In the genomic region with DNA sequence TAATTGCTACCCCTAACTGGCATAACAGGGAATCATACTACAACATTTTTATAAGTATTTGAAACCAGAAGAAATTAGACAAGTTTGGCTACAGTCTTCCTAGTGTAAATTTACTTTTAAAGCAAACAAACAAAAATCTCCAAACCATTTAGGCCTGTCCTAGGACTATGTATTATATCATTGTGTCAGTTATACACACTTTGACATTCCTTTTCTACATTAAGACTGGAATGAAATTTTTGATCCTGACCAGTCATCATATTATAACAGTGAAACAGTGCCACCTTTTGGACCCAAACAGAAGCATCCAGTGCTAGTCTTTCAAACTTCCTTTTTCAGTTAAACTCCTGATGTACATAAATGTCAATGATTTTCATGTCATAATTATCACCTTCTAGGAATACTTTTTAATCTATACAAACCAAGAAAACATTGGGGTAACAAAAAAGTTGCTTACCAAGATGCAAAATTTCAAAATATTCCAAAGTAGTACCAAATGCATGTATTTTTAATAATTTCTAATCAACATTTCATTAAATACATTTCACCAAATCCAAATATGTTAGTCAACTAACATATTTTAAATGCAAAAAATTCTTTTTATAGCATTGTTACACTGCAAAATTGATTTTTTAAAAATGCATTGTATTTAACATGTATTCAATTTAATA, we compare ENCODE assay signal across 8 cellular contexts.
DNase-seq lines count a peak whose midpoint lies in the region; ATAC-seq and TF ChIP-seq lines count a peak whose summit lies in the region.

No MANE protein-coding gene starts in this region.

- no peaks in the 10 kb centered on the region for H3K4me1 ChIP-seq in Loucy (ENCODE audit: insufficient read depth, low read length, poor library complexity, severe bottlenecking)
- H3K4me1 ChIP-seq in esophagus squamous epithelium, result no peaks in the 10 kb centered on the region
- peaks cover 0 to 2% of the 10 kb centered on the region in 2 donors for H3K4me1 ChIP-seq in neuronal stem cell (ENCODE audit: control insufficient read depth in 2 of 2, insufficient read depth in 1 of 2, low read depth in 1 of 2, low read length in 2 of 2)

- H3K4me2 ChIP-seq in Loucy (ENCODE audit: low read depth, low read length, poor library complexity, severe bottlenecking) (no peak overlapping the region), neuronal stem cell (ENCODE audit: insufficient read depth, low read length, poor library complexity, severe bottlenecking) (no peak overlapping the region)

- H3K27ac ChIP-seq in RWPE1, result no peak overlapping the region
- no peak overlapping the region for H3K27ac ChIP-seq in esophagus squamous epithelium
- H3K27ac ChIP-seq in neuronal stem cell (replicated peaks; ENCODE audit: low read length), result no peak overlapping the region

- POLR2A ChIA-PET in RWPE1 (lab: Yijun Ruan, JAX; ENCODE audit: low non-redundant PET), result no interaction called here

- H3K23ac ChIP-seq in neuronal stem cell (ENCODE audit: low read depth, low read length, poor library complexity), result no peak overlapping the region

- intact Hi-C loops in esophagus squamous epithelium (cut with DNase I), result loop anchor here (5.0 kb wide), 1 partner anchor 394 kb away; the partner anchor contains the start of gene LRRN3

- H3K9ac ChIP-seq in Loucy (ENCODE audit: low read depth, low read length, poor library complexity, severe bottlenecking), result no peak overlapping the region
- H3K9ac ChIP-seq in neuronal stem cell (ENCODE audit: low read depth, low read length, poor library complexity), result no peak overlapping the region

- CTCF ChIA-PET in RWPE1 (lab: Yijun Ruan, JAX), result no interaction called here

- H2BK15ac ChIP-seq in neuronal stem cell (ENCODE audit: low read length), result no peak overlapping the region

- H4K8ac ChIP-seq in neuronal stem cell (ENCODE audit: low read depth, low read length), result no peak overlapping the region

- no peak overlapping the region for H2AFZ ChIP-seq in Loucy (ENCODE audit: low read length)
- no peak overlapping the region for H2AFZ ChIP-seq in neuronal stem cell (ENCODE audit: low read length)

- no peak overlapping the region for H2AK5ac ChIP-seq in neuronal stem cell (ENCODE audit: low read depth, low read length)

- H3K79me2 ChIP-seq in Loucy (ENCODE audit: insufficient read depth, low read length), result no peaks in the 10 kb centered on the region

- no peaks in the 10 kb centered on the region for H4K20me1 ChIP-seq in Loucy (ENCODE audit: insufficient read depth, low read length, poor library complexity, severe bottlenecking)

- H3K79me1 ChIP-seq in neuronal stem cell (ENCODE audit: low read depth, low read length), result no peaks in the 10 kb centered on the region

- no peaks in the 10 kb centered on the region for H3K27me3 ChIP-seq in Loucy (ENCODE audit: insufficient read depth, low read length, poor library complexity, severe bottlenecking)
- no peaks in the 10 kb centered on the region for H3K27me3 ChIP-seq in esophagus squamous epithelium
- H3K27me3 ChIP-seq in neuronal stem cell (ENCODE audit: control insufficient read depth in 3 of 3, insufficient read depth in 3 of 3, low read depth in 1 of 3, low read length in 3 of 3), result no peaks in the 10 kb centered on the region

- ATAC-seq in GM21529 (IDR thresholded peaks at IDR 0.05; ENCODE audit: unreplicated experiment), result peak; percentile 76

- H4K91ac ChIP-seq in neuronal stem cell (ENCODE audit: low read depth, low read length, poor library complexity), result no peak overlapping the region

- H3K18ac ChIP-seq in neuronal stem cell (ENCODE audit: low read length), result no peak overlapping the region

- TF ChIP-seq CTCF in Loucy (conservative IDR thresholded peaks at IDR 0.05; ENCODE audit: low read length) (peak; percentile 93), RWPE1 (conservative IDR thresholded peaks at IDR 0.05; ENCODE audit: low read depth) (peak; percentile 87), esophagus squamous epithelium (IDR thresholded peaks at IDR 0.05) (peak in 5 of 6 experiments; percentile 54 to 73 (median 61))

- H3K4ac ChIP-seq in neuronal stem cell (ENCODE audit: low read length), result no peak overlapping the region

- no peak overlapping the region for H2BK5ac ChIP-seq in neuronal stem cell (ENCODE audit: low read length)

- DNase-seq in DMS79 treated with DMSO at 0.1 percent for 48 hours (lab: John Stamatoyannopoulos, UW), result peak; percentile 89
- peak; percentile 48 for DNase-seq in RWPE1 (ENCODE audit: low spot score)
- DNase-seq in esophagus squamous epithelium (lab: John Stamatoyannopoulos, UW), result no peak
- peak; percentile 30 for DNase-seq in neuronal stem cell (ENCODE audit: low spot score)
- DNase-seq in ureter (ENCODE audit: low spot score), result no peak
- DNase-seq in ecto neural progenitor cell (ENCODE audit: low spot score), result no peak

- no peak overlapping the region for H2BK12ac ChIP-seq in neuronal stem cell (ENCODE audit: low read length)

- no peak overlapping the region for H3K14ac ChIP-seq in neuronal stem cell (ENCODE audit: low read length)

- H3F3A ChIP-seq in Loucy (ENCODE audit: low read depth), result no peaks in the 10 kb centered on the region

- no peaks in the 10 kb centered on the region for H3K9me2 ChIP-seq in Loucy (replicated peaks; ENCODE audit: low read depth, low read length)

- TF ChIP-seq POLR2A in esophagus squamous epithelium (IDR thresholded peaks at IDR 0.05), result no peak

- H3K4me3 ChIP-seq in Loucy (ENCODE audit: low read length, poor library complexity, severe bottlenecking) (no peak overlapping the region), esophagus squamous epithelium (no peak overlapping the region), neuronal stem cell (ENCODE audit: low read length in 2 of 2) (no peak overlapping the region)

- H3K36me3 ChIP-seq in Loucy (ENCODE audit: insufficient read depth, low read length) (no peaks in the 10 kb centered on the region), esophagus squamous epithelium (no peaks in the 10 kb centered on the region), neuronal stem cell (replicated peaks in 1 of 2; ENCODE audit: control insufficient read depth in 2 of 2, insufficient read depth in 2 of 2, low read length in 2 of 2) (no peaks in the 10 kb centered on the region)

- H3K9me3 ChIP-seq in Loucy (ENCODE audit: insufficient read depth, low read depth, low read length) (no peaks in the 10 kb centered on the region), esophagus squamous epithelium (no peaks in the 10 kb centered on the region), neuronal stem cell (replicated peaks in 1 of 2; ENCODE audit: control insufficient read depth in 2 of 2, insufficient read depth in 1 of 2, low read depth in 1 of 2, low read length in 2 of 2) (no peaks in the 10 kb centered on the region)

- no peak overlapping the region for H2BK120ac ChIP-seq in neuronal stem cell (ENCODE audit: low read depth, low read length)

Comparison
In these comparisons a context has a peak if more than half of its experiments do, and no peak if none do; other contexts are left out.
1. DNase-seq: peak in DMS79 treated with DMSO at 0.1 percent for 48 hours (single experiment), RWPE1 (single experiment) and neuronal stem cell (single experiment); none in esophagus squamous epithelium (single experiment), ureter (single experiment) and ecto neural progenitor cell (single experiment).
2. Peak in every context shown above with its lines, with median percentiles within 50 percentile points of each other: CTCF ChIP-seq.